8 cellular contexts compared by ENCODE assay signal in genomic region chr1:28359592-28360239, GRCh38. TPM values are rescaled to one million over a fixed set of nuclear protein-coding genes. Genes with fewer than 3 reads are reported as not detected.
DNase-seq lines count a peak whose midpoint lies in the region; ATAC-seq and TF ChIP-seq lines count a peak whose summit lies in the region.

No MANE protein-coding gene starts in this region.

- no peaks in the 10 kb centered on the region for H3K4me1 Mint-ChIP-seq in CD4-positive, alpha-beta T cell (ENCODE audit: low read depth)
- no peaks in the 10 kb centered on the region for H3K4me1 Mint-ChIP-seq in nephron

- no peaks in the 10 kb centered on the region for H3K9me2 ChIP-seq in OCI-LY1 (ENCODE audit: low read depth, low read length)

- no peak overlapping the region for H3K4ac ChIP-seq in IMR-90 (ENCODE audit: low read depth, low read length)

- TF ChIP-seq POLR2A in IMR-90 (IDR thresholded peaks at IDR 0.05; ENCODE audit: low read depth, low read length) (no peak), stomach (IDR thresholded peaks at IDR 0.05) (no peak)

- ATAC-seq in CD4-positive, alpha-beta T cell (ENCODE audit: poor library complexity) = peak; percentile 75
- ATAC-seq in IMR-90 (ENCODE audit: low read depth) = peak; percentile 72
- peak; percentile 51 for ATAC-seq in esophagus mucosa
- no peak for ATAC-seq in HG02970 (IDR thresholded peaks at IDR 0.05; ENCODE audit: low FRiP score, unreplicated experiment)

- H2BK15ac ChIP-seq in IMR-90 (ENCODE audit: low read depth, low read length) = no peak overlapping the region

- no peaks in the 10 kb centered on the region for H3K27me3 Mint-ChIP-seq in CD4-positive, alpha-beta T cell
- no peaks in the 10 kb centered on the region for H3K27me3 Mint-ChIP-seq in nephron (ENCODE audit: low read depth)

- H4K20me1 ChIP-seq in IMR-90 (ENCODE audit: insufficient read depth, low read length) = no peaks in the 10 kb centered on the region
- no peaks in the 10 kb centered on the region for H4K20me1 ChIP-seq in OCI-LY1 (ENCODE audit: insufficient read depth, low read length)

- no peaks in the 10 kb centered on the region for H3K4me1 ChIP-seq in IMR-90 (ENCODE audit: control insufficient read depth, insufficient read depth, low read length)
- H3K4me1 ChIP-seq in OCI-LY1 (ENCODE audit: insufficient read depth, low read length, severe bottlenecking) = no peaks in the 10 kb centered on the region
- peaks cover 0 to under 1% (median 0%) of the 10 kb centered on the region in 4 donors for H3K4me1 ChIP-seq in stomach

- no peaks in the 10 kb centered on the region for H3K79me1 ChIP-seq in IMR-90 (ENCODE audit: low read depth in 1 of 2, low read length in 2 of 2)

- H3K79me2 ChIP-seq in OCI-LY1 (ENCODE audit: insufficient read depth, low read length) = no peaks in the 10 kb centered on the region

- no peak overlapping the region for H2BK120ac ChIP-seq in IMR-90 (ENCODE audit: low read depth, low read length)

- H3K27ac ChIP-seq in CD4-positive, alpha-beta T cell (ENCODE audit: low read depth, low read length) = no peak overlapping the region
- H3K27ac ChIP-seq in IMR-90 (ENCODE audit: insufficient read depth, low read length) (no peak overlapping the region), OCI-LY1 (ENCODE audit: low read depth, low read length, poor library complexity, severe bottlenecking) (no peak overlapping the region), stomach (no peak overlapping the region)

- peak; percentile 65 for TF ChIP-seq RAD21 in IMR-90 (IDR thresholded peaks at IDR 0.05; ENCODE audit: low read length)

- peaks cover under 1% of the 10 kb centered on the region; the same call in 1 of the 2 replicates for H3K9me1 ChIP-seq in IMR-90 (ENCODE audit: insufficient read depth, low read length)

- H2AFZ ChIP-seq in IMR-90 (replicated peaks; ENCODE audit: low read length, poor library complexity) = no peak overlapping the region
- H2AFZ ChIP-seq in OCI-LY1 (ENCODE audit: low read length) = no peak overlapping the region

- H2BK20ac ChIP-seq in IMR-90 (ENCODE audit: low read depth, low read length) = no peak overlapping the region

- H3F3A ChIP-seq in OCI-LY1 (ENCODE audit: insufficient read depth, low read length) = no peaks in the 10 kb centered on the region

- WGBS in IMR-90 (ENCODE audit: extremely low coverage in 2 of 2, insufficient read length in 1 of 2), 2 experiments = no CpG with 5 or more reads among the region's 7 CpGs
- 40 to 47% (median 41%) methylated on average over 7 of the region's 7 CpGs for WGBS in stomach, 5 donors

- TF ChIP-seq EP300 in stomach (IDR thresholded peaks at IDR 0.05) = no peak

- H4K91ac ChIP-seq in IMR-90 (ENCODE audit: insufficient read depth, low read depth, low read length) = no peak overlapping the region

- no peak overlapping the region for H3K23ac ChIP-seq in IMR-90 (ENCODE audit: low read depth, low read length)

- H3K4me3 ChIP-seq in IMR-90 (ENCODE audit: insufficient read depth, low read depth, low read length) = no peak overlapping the region
- H3K4me3 ChIP-seq in OCI-LY1 (ENCODE audit: low read depth, low read length, poor library complexity, severe bottlenecking) = no peak overlapping the region
- no peak overlapping the region for H3K4me3 ChIP-seq in stomach

- no peaks in the 10 kb centered on the region for H3K9me3 ChIP-seq in CD4-positive, alpha-beta T cell (ENCODE audit: control insufficient read depth, low read length)
- H3K9me3 ChIP-seq in IMR-90 (ENCODE audit: control insufficient read depth, insufficient read depth, low read length) (no peaks in the 10 kb centered on the region), OCI-LY1 (ENCODE audit: low read length) (no peaks in the 10 kb centered on the region), stomach (no peaks in the 10 kb centered on the region)

- H3K36me3 Mint-ChIP-seq in CD4-positive, alpha-beta T cell (ENCODE audit: low read depth) = no peaks in the 10 kb centered on the region
- no peaks in the 10 kb centered on the region for H3K36me3 Mint-ChIP-seq in nephron (ENCODE audit: low read depth)

- H2BK5ac ChIP-seq in IMR-90 (ENCODE audit: low read depth, low read length, poor library complexity, severe bottlenecking) = no peak overlapping the region

- no peak overlapping the region for H4K8ac ChIP-seq in IMR-90 (ENCODE audit: low read depth in 2 of 2, low read length in 2 of 2)

- CTCF ChIA-PET in CD4-positive, alpha-beta T cell (lab: Charles Lee) = interaction anchor here (0.6 to 3.2 kb wide), 15 partner anchors 9 to 522 kb away, joined by 3 to 16 read pairs (median 4); partner anchors contain the start of genes ATP5IF1, MED18 and PHACTR4
- CTCF ChIA-PET in IMR-90 (lab: Yijun Ruan, JAX) = interaction anchor here (0.6 to 1.8 kb wide), 14 partner anchors 9 to 326 kb away, joined by 3 to 11 read pairs (median 4); partner anchors contain the start of gene PHACTR4

- H4K5ac ChIP-seq in IMR-90 (ENCODE audit: low read depth, low read length) = no peak overlapping the region

- H3K4me2 ChIP-seq in IMR-90 (ENCODE audit: low read depth, low read length) = no peak overlapping the region
- H3K4me2 ChIP-seq in OCI-LY1 (ENCODE audit: low read length) = no peak overlapping the region

- peak; percentile 54 to 76 (median 64) for DNase-seq in CD4-positive, alpha-beta T cell
- DNase-seq in IMR-90 (peak; percentile 64), stomach (peak; percentile 86)
- peak; percentile 44 for DNase-seq in activated CD8-positive, alpha-beta memory T cell treated with anti-CD3 and anti-CD28 coated beads, Interleukin-2, amount 50 U/mL, for 24 hours (ENCODE audit: extremely low read depth)

- BruUV-seq in IMR-90 (replicated peaks; lab: Mats Ljungman, UMichigan) = no TSS peak

- no peak overlapping the region for H3K14ac ChIP-seq in IMR-90 (replicated peaks; ENCODE audit: low read depth, low read length)

- intact Hi-C loops in CD4-positive, alpha-beta T cell (cut with DNase I, micrococcal nuclease) = loop anchor here (1.0 kb wide), 3 partner anchors 111 to 518 kb away; no protein-coding TSS in a partner anchor
- intact Hi-C loops in IMR-90 (cut with micrococcal nuclease) = loop anchor here (2.0 kb wide), 1 partner anchor 243 kb away; no protein-coding TSS in a partner anchor
- intact Hi-C loops in stomach (cut with DNase I; ENCODE audit: low total_unique reads) = loop anchor here (10.0 kb wide), 1 partner anchor 145 kb away; the partner anchor contains the start of gene RCC1

- H3K56ac ChIP-seq in IMR-90 (ENCODE audit: extremely low read depth, insufficient read depth, low read length) = no peak overlapping the region

- H3K27ac Mint-ChIP-seq in CD4-positive, alpha-beta T cell = no peak overlapping the region
- no peak overlapping the region for H3K27ac Mint-ChIP-seq in nephron

- dilution Hi-C loops in IMR-90 (cut with HindIII; ENCODE audit: low sequenced_read_pairs, unreplicated experiment) = no loop called here

- no peak overlapping the region for H2AK9ac ChIP-seq in IMR-90 (replicated peaks; ENCODE audit: low read depth, low read length, poor library complexity)

- TF ChIP-seq CTCF in CD4-positive, alpha-beta T cell (IDR thresholded peaks at IDR 0.05) = peak; percentile 85
- TF ChIP-seq CTCF in IMR-90 (conservative IDR thresholded peaks at IDR 0.05; ENCODE audit: low read depth, low read length) = peak; percentile 62
- peak; percentile 80 for TF ChIP-seq CTCF in OCI-LY1 (IDR thresholded peaks at IDR 0.05; ENCODE audit: low read length)
- TF ChIP-seq CTCF in nephron (IDR thresholded peaks at IDR 0.05; ENCODE audit: unreplicated experiment in 3 of 3) = peak; percentile 76 to 81 (median 81)
- peak in 5 of 7 experiments; percentile 49 to 72 (median 52) for TF ChIP-seq CTCF in stomach (IDR thresholded peaks at IDR 0.05)

- no peaks in the 10 kb centered on the region for H3K27me3 ChIP-seq in CD4-positive, alpha-beta T cell (ENCODE audit: control insufficient read depth, insufficient read depth, low read length)
- peaks cover 5% of the 10 kb centered on the region for H3K27me3 ChIP-seq in IMR-90 (ENCODE audit: control insufficient read depth, insufficient read depth, low read length)
- H3K27me3 ChIP-seq in OCI-LY1 (ENCODE audit: insufficient read depth, low read length) = no peaks in the 10 kb centered on the region
- no peaks in the 10 kb centered on the region for H3K27me3 ChIP-seq in stomach

- no peak overlapping the region for H2AK5ac ChIP-seq in IMR-90 (ENCODE audit: low read depth, low read length)

- H3K18ac ChIP-seq in IMR-90 (ENCODE audit: low read depth, low read length) = no peak overlapping the region

- H3K9me3 Mint-ChIP-seq in CD4-positive, alpha-beta T cell = no peaks in the 10 kb centered on the region
- H3K9me3 Mint-ChIP-seq in nephron = no peaks in the 10 kb centered on the region

- in situ Hi-C loops in IMR-90 (cut with MboI; ENCODE audit: low sequenced_read_pairs) = loop anchor here (10.0 kb wide), 1 partner anchor 245 kb away; no protein-coding TSS in a partner anchor

- H3K9ac ChIP-seq in IMR-90 (ENCODE audit: low read depth, low read length) = no peak overlapping the region
- no peak overlapping the region for H3K9ac ChIP-seq in OCI-LY1 (ENCODE audit: low read length)

- H3K4me3 Mint-ChIP-seq in CD4-positive, alpha-beta T cell = no peak overlapping the region
- H3K4me3 Mint-ChIP-seq in nephron = no peak overlapping the region

- POLR2A ChIA-PET in CD4-positive, alpha-beta T cell (lab: Charles Lee) = interaction anchor here (0.6 to 2.1 kb wide), 6 partner anchors 31 to 517 kb away, joined by 3 to 11 read pairs (median 5); partner anchors contain the start of gene MED18
- POLR2A ChIA-PET in IMR-90 (lab: Charles Lee; ENCODE audit: unreplicated experiment) = no interaction called here

- H3K36me3 ChIP-seq in IMR-90 (ENCODE audit: control insufficient read depth, insufficient read depth, low read length) = no peaks in the 10 kb centered on the region
- no peaks in the 10 kb centered on the region for H3K36me3 ChIP-seq in OCI-LY1 (ENCODE audit: insufficient read depth, low read length)
- no peaks in the 10 kb centered on the region for H3K36me3 ChIP-seq in stomach

RNA-seq across cellular contexts. Expression of gene PHACTR4, which starts 9.8 kb away (rescaled TPM):
- total RNA-seq in CD4-positive, alpha-beta T cell = 10 to 100 TPM; 26.0 to 26.3 TPM
- total RNA-seq in IMR-90 (2012; rRNA removed) (6.9 and 7.5 TPM in 2 replicates), esophagus mucosa (56.3 TPM), stomach (10 to 100 TPM; 20.4 to 40.0 (median 25.0) TPM)
- polyA plus RNA-seq in IMR-90 (2012; rRNA removed) (13.8 and 15.0 TPM in 2 replicates), stomach (10 to 100 TPM; 14.1 to 15.1 (median 14.5) TPM)
- 4.2 and 7.4 TPM in 2 replicates for polyA plus RNA-seq in IMR-90 (2012; cell fraction: cytosol; rRNA removed)
- 6.5 and 21.4 TPM in 2 replicates for polyA plus RNA-seq in IMR-90 (2012; cell fraction: nucleus; rRNA removed; ENCODE audit: low replicate concordance)

RNA-seq across cellular contexts. Expression of gene MED18, which starts 30.9 kb away (rescaled TPM):
- total RNA-seq in CD4-positive, alpha-beta T cell = 1 to 10 TPM; 1.9 to 4.8 TPM
- total RNA-seq in IMR-90 (2012; rRNA removed) = 28.9 and 32.8 TPM in 2 replicates
- polyA plus RNA-seq in IMR-90 (2012; rRNA removed) = 12.2 and 12.9 TPM in 2 replicates
- 8.0 and 8.7 TPM in 2 replicates for polyA plus RNA-seq in IMR-90 (2012; cell fraction: cytosol; rRNA removed)
- polyA plus RNA-seq in IMR-90 (2012; cell fraction: nucleus; rRNA removed; ENCODE audit: low replicate concordance) = 3.9 and 6.0 TPM in 2 replicates
- total RNA-seq in esophagus mucosa = 15.5 TPM
- 10 to 100 TPM in 4 of 5 donors, 1 to 10 TPM in 1; 9.3 to 30.3 (median 19.6) TPM for total RNA-seq in stomach
- polyA plus RNA-seq in stomach = 10 to 100 TPM; 21.2 to 23.6 (median 21.3) TPM
